ENCODE assay signal across 15 cellular contexts in the genomic region with DNA sequence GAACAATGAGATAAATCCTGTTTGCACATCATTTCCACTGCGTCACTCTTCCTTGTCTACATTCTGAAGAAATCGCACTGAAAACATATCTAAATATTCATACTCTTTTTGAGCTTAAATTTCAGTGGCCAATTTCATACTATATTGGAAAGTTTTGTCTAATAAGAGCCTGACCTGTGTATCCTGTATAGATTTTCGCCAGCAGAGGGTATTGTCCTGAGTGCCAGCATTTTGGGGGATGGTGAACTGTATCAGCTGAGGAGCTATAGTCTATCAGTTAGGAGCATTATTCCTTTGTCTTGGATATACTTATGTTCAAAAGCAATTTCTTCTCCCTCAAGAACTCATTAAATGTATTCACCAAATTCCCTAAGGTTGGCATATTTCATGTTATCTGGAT.
"Had no signal": no experiment of that assay in that cellular context is flagged by ENCODE, and none has a peak within 500 bp of the region (broad histone marks: within the 10 kb centered on the region; RNA-seq: fewer than 3 reads in every experiment).

No MANE protein-coding gene starts in this region.

- H3K36me3 ChIP-seq: upper lobe of right lung had no signal

- DNase-seq: activated CD4-positive, alpha-beta T cell treated with anti-CD3 and anti-CD28 coated beads, Interleukin-2, amount 50 U/mL, for 1 hour; amniotic stem cell; body of pancreas; central memory CD4-positive, alpha-beta T cell; cortex of kidney; effector memory CD4-positive, alpha-beta T cell; erythroblast; stimulated activated CD4-positive, alpha-beta T cell treated with anti-CD3 and anti-CD28 coated beads, Interleukin-2, amount 100 ng/mL, for 48 hours; stimulated activated CD8-positive, alpha-beta memory T cell treated with anti-CD3 and anti-CD28 coated beads, Interleukin-4, amount 100 ng/mL, for 48 hours; stimulated activated naive CD8-positive, alpha-beta T cell treated with anti-CD3 and anti-CD28 coated beads, Interleukin-15, Interleukin-2, amounts not matched to agents 100 U/mL and 50 U/mL, for 24 hours; T-helper 17 cell; upper lobe of right lung had no signal

- H3K27ac Mint-ChIP-seq: activated naive CD4-positive, alpha-beta T cell treated with anti-CD3 and anti-CD28 coated beads, Interleukin-2, amount 50 U/mL, for 72 hours; natural killer cell treated with Interleukin-12 subunit alpha and Interleukin-12 subunit beta and Interleukin-15 and Interleukin-18, amount 100 ng/mL, for 72 hours; T-helper 17 cell had no signal

- ATAC-seq: activated naive CD4-positive, alpha-beta T cell treated with anti-CD3 and anti-CD28 coated beads, Interleukin-2, amount 50 U/mL, for 72 hours; body of pancreas; natural killer cell treated with Interleukin-12 subunit alpha and Interleukin-12 subunit beta and Interleukin-15 and Interleukin-18, amount 100 ng/mL, for 72 hours; stimulated activated naive CD8-positive, alpha-beta T cell treated with anti-CD3 and anti-CD28 coated beads, Interleukin-15, Interleukin-2, amounts not matched to agents 100 U/mL and 50 U/mL, for 24 hours; T-helper 17 cell; upper lobe of right lung had no signal

- H3K4me3 Mint-ChIP-seq: natural killer cell treated with Interleukin-12 subunit alpha and Interleukin-12 subunit beta and Interleukin-15 and Interleukin-18, amount 100 ng/mL, for 72 hours; T-helper 17 cell had no signal

- H3K4me1 ChIP-seq: body of pancreas, suprapubic skin, upper lobe of right lung had no signal

- H3K27ac ChIP-seq: body of pancreas, suprapubic skin, upper lobe of right lung had no signal

- H3K27me3 ChIP-seq: body of pancreas, suprapubic skin, upper lobe of right lung had no signal

- H3K27me3 Mint-ChIP-seq: natural killer cell treated with Interleukin-12 subunit alpha and Interleukin-12 subunit beta and Interleukin-15 and Interleukin-18, amount 100 ng/mL, for 72 hours; T-helper 17 cell had no signal

- H3K4me1 Mint-ChIP-seq: T-helper 17 cell had no signal

- H3K9me3 ChIP-seq: body of pancreas, suprapubic skin had no signal

- H3K4me3 ChIP-seq: body of pancreas, suprapubic skin, upper lobe of right lung had no signal
